8 cellular contexts compared by ENCODE assay signal in the genomic region with DNA sequence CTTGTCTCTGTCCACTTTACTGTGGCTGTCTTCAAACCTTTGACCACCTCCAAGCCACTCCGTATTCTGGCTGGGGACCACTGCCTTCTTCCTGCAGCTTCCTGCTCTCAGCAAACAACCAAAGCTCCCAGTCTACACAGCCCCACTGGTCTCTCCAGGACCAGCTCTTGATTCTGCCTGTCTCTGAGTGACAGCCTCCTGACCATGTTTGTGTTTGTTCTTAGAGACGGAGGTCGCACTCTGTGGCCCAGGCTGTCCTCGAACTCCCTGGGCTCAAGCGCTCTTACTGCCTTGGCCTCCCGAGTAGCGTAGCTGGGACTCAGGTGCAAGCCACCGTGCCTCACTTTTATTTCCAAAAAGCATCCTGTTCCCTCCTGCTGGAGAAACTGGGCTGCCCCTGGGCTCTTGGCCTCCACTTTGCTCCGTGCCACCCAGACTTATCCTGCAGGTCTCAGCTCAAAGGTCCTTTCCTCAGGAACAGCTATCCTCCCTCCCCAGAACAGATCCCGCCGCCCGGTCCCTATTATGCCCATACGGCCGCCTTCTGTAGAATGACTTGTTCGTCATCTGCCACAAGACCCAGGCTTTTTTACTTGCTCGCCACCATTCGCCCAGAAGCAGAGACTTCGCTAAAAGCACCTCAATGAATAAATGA. TPM values are rescaled to one million over a fixed set of nuclear protein-coding genes. Genes with fewer than 3 reads are reported as not detected.
A peak's percentile ranks its signal among the peaks of the same experiment; 100 is the strongest.
DNase-seq lines count a peak whose midpoint lies in the region; ATAC-seq and TF ChIP-seq lines count a peak whose summit lies in the region.

No MANE protein-coding gene starts in this region.

- H3K18ac ChIP-seq in trophoblast cell (ENCODE audit: low read length), result peak overlapping the region; percentile 16

- H3K9ac ChIP-seq in trophoblast cell (ENCODE audit: low read length), result no peak overlapping the region

- peak overlapping the region; percentile 75 for H3K27ac ChIP-seq in Panc1 (ENCODE audit: low read length)
- H3K27ac ChIP-seq in epithelial cell of prostate, result peak overlapping the region; percentile 96
- no peak overlapping the region for H3K27ac ChIP-seq in trophoblast cell (ENCODE audit: low read depth, low read length)

- H3K14ac ChIP-seq in trophoblast cell (ENCODE audit: low read length), result no peak overlapping the region

- no peak for DNase-seq in Calu3
- no peak for DNase-seq in Panc1 (ENCODE audit: low read depth, low spot score)
- DNase-seq in epithelial cell of prostate (ENCODE audit: low read depth, low spot score), result no peak
- DNase-seq in trophoblast cell, result no peak
- DNase-seq in iPS-NIHi11 (ENCODE audit: low spot score), result no peak
- no peak for DNase-seq in NCI-H128 (lab: John Stamatoyannopoulos, UW; ENCODE audit: unreplicated experiment)
- no peak for DNase-seq in activated CD4-positive, alpha-beta T cell treated with anti-CD3 and anti-CD28 coated beads, Interleukin-2, amount 50 U/mL, for 1 hour

- H2BK12ac ChIP-seq in trophoblast cell (ENCODE audit: low read length), result peak overlapping the region; percentile 37

- H3K79me1 ChIP-seq in trophoblast cell (ENCODE audit: low read length), result peaks cover 27% of the 10 kb centered on the region

- peak overlapping the region; percentile 3 for H2AK5ac ChIP-seq in trophoblast cell (ENCODE audit: low read length)

- H3K27me3 ChIP-seq in Panc1 (ENCODE audit: control insufficient read depth, insufficient read depth, low read length), result no peaks in the 10 kb centered on the region
- no peaks in the 10 kb centered on the region for H3K27me3 ChIP-seq in trophoblast cell (ENCODE audit: insufficient read depth, low read length)

- no peak overlapping the region for H4K91ac ChIP-seq in trophoblast cell (ENCODE audit: low read depth, low read length)

- H3K4me2 ChIP-seq in trophoblast cell (ENCODE audit: low read length), result peak overlapping the region; percentile 96

- no peaks in the 10 kb centered on the region for H3K27me3 Mint-ChIP-seq in Calu3 (ENCODE audit: unreplicated experiment)

- H3K4me3 ChIP-seq in Panc1 (ENCODE audit: low read depth in 2 of 2, low read length in 2 of 2) (peak overlapping the region; percentile 59 to 66), trophoblast cell (ENCODE audit: low read depth, low read length) (no peak overlapping the region)

- no peaks in the 10 kb centered on the region for H3K9me3 ChIP-seq in Panc1 (ENCODE audit: control insufficient read depth, insufficient read depth, low read depth, low read length)
- H3K9me3 ChIP-seq in trophoblast cell (ENCODE audit: insufficient read depth, low read depth, low read length), result no peaks in the 10 kb centered on the region

- H3K36me3 Mint-ChIP-seq in Calu3 (ENCODE audit: insufficient read depth, unreplicated experiment), result peaks cover 70% of the 10 kb centered on the region

- no peaks in the 10 kb centered on the region for H3K36me3 ChIP-seq in Panc1 (ENCODE audit: control insufficient read depth, insufficient read depth, low read length)
- H3K36me3 ChIP-seq in trophoblast cell (ENCODE audit: control insufficient read depth in 1 of 2, insufficient read depth in 2 of 2, low read length in 2 of 2), result peaks cover 17 to 24% of the 10 kb centered on the region in 2 experiments

- H2BK120ac ChIP-seq in trophoblast cell (ENCODE audit: insufficient read depth, low read length, poor library complexity), result no peak overlapping the region

- no peak overlapping the region for H3K4ac ChIP-seq in trophoblast cell (ENCODE audit: low read depth, low read length)

- H3K27ac Mint-ChIP-seq in Calu3 (ENCODE audit: unreplicated experiment), result peak overlapping the region; percentile 88

- H3K23ac ChIP-seq in trophoblast cell (ENCODE audit: low read length), result no peak overlapping the region

- TF ChIP-seq CTCF in Calu3 (IDR thresholded peaks at IDR 0.05; ENCODE audit: unreplicated experiment) (no peak), Panc1 (IDR thresholded peaks at IDR 0.05) (no peak)

- H3K4me3 Mint-ChIP-seq in Calu3 (ENCODE audit: low read depth, unreplicated experiment), result peak overlapping the region; percentile 77

- H2BK5ac ChIP-seq in trophoblast cell (ENCODE audit: low read depth, low read length, poor library complexity), result no peak overlapping the region

- no peak overlapping the region for H4K8ac ChIP-seq in trophoblast cell (ENCODE audit: low read depth, low read length)

- no CpG with 5 or more reads among the region's 18 CpGs for WGBS in trophoblast cell (ENCODE audit: extremely low coverage, insufficient coverage, insufficient read length)

- H3K79me2 ChIP-seq in trophoblast cell (ENCODE audit: control insufficient read depth, insufficient read depth, low read length, poor library complexity), result peaks cover 13% of the 10 kb centered on the region

- H3K4me1 ChIP-seq in Panc1 (ENCODE audit: control insufficient read depth, insufficient read depth, low read length) (peaks cover 27% of the 10 kb centered on the region), trophoblast cell (ENCODE audit: control insufficient read depth in 1 of 2, insufficient read depth in 2 of 2, low read length in 2 of 2) (peaks cover 23 to 24% of the 10 kb centered on the region in 2 experiments)

- POLR2A ChIA-PET in Panc1 (lab: Charles Lee), result interaction anchor here (0.7 kb wide), 1 partner anchor 9 kb away, joined by 5 read pairs; the partner anchor contains the start of gene MNT

- intact Hi-C loops in Calu3 (cut with micrococcal nuclease; ENCODE audit: unreplicated experiment) (no loop called here), Panc1 (cut with micrococcal nuclease; ENCODE audit: unreplicated experiment) (no loop called here)

- in situ Hi-C loops in Panc1 (cut with HindIII; ENCODE audit: low pct_unique_long_range_greater_than_20kb, low sequenced_read_pairs), result no loop called here

- H3K9me3 Mint-ChIP-seq in Calu3 (ENCODE audit: low read depth, unreplicated experiment), result no peaks in the 10 kb centered on the region

- CTCF ChIA-PET in Calu3 (lab: Charles Lee), result interaction anchor here (1.7 kb wide), 1 partner anchor 13 kb away, joined by 13 read pairs; no protein-coding TSS in a partner anchor
- CTCF ChIA-PET in Panc1 (lab: Charles Lee), result no interaction called here

- ATAC-seq in Panc1 (no peak), GM21423 (IDR thresholded peaks at IDR 0.05; ENCODE audit: unreplicated experiment) (no peak)

- no TSS peak for BruUV-seq in Calu3 (replicated peaks; lab: Mats Ljungman, UMichigan)
- BruUV-seq in Panc1 (replicated peaks; lab: Mats Ljungman, UMichigan), result TSS peak; percentile 56

- no peak overlapping the region for H2AFZ ChIP-seq in trophoblast cell (ENCODE audit: insufficient read depth, low read length, poor library complexity)

- H3K4me1 Mint-ChIP-seq in Calu3 (ENCODE audit: low read depth, unreplicated experiment), result peaks cover 35% of the 10 kb centered on the region

- peak overlapping the region; percentile 28 for H4K12ac ChIP-seq in trophoblast cell (ENCODE audit: low read depth, low read length)

RNA-seq across cellular contexts. Expression of gene MNT, which starts 9.1 kb away (rescaled TPM):
- 32.1 and 34.8 TPM in 2 replicates for total RNA-seq in Calu3 (2022)
- total RNA-seq in Panc1 (2021; ENCODE audit: unreplicated experiment), result 31.8 TPM
- 38.4 TPM for polyA plus RNA-seq in Panc1 (2012; ENCODE audit: insufficient read length)
- 16.2 and 16.6 TPM in 2 replicates for polyA plus RNA-seq in trophoblast cell (2013)

RNA-seq across cellular contexts. Expression of gene SGSM2, which starts 54.4 kb away (rescaled TPM):
- total RNA-seq in Calu3 (2022), result 50.3 and 54.9 TPM in 2 replicates
- 49.0 TPM for total RNA-seq in Panc1 (2021; ENCODE audit: unreplicated experiment)
- polyA plus RNA-seq in Panc1 (2012; ENCODE audit: insufficient read length), result 52.3 TPM
- 44.8 and 47.2 TPM in 2 replicates for polyA plus RNA-seq in trophoblast cell (2013)

RNA-seq across cellular contexts. Expression of gene TSR1, which starts 55.5 kb away (rescaled TPM):
- 34.3 and 36.2 TPM in 2 replicates for total RNA-seq in Calu3 (2022)
- 44.7 TPM for total RNA-seq in Panc1 (2021; ENCODE audit: unreplicated experiment)
- polyA plus RNA-seq in Panc1 (2012; ENCODE audit: insufficient read length), result 69.7 TPM
- 25.0 and 26.0 TPM in 2 replicates for polyA plus RNA-seq in trophoblast cell (2013)
